Comparison of ENCODE assay signal across 2 cellular contexts in genomic region chr19:15954820-15955219, GRCh38.
TF ChIP-seq lines count a peak whose summit lies in the region.

No MANE protein-coding gene starts in this region.

TF ChIP-seq in liver, 16 proteins besides CTCF, POLR2A, EP300 and RAD21:
- TF ChIP-seq MAX (IDR thresholded peaks at IDR 0.05) (no peak), HNF4A (conservative IDR thresholded peaks at IDR 0.05) (peak; percentile 72 to 80), EGR1 (IDR thresholded peaks at IDR 0.05; ENCODE audit: low read depth in 2 of 2) (no peak), FOXA2 (IDR thresholded peaks at IDR 0.05) (no peak), GABPA (IDR thresholded peaks at IDR 0.05 in 1 of 2, conservative IDR thresholded peaks at IDR 0.05 in 1 of 2) (no peak), REST (IDR thresholded peaks at IDR 0.05) (no peak), TAF1 (conservative IDR thresholded peaks at IDR 0.05) (no peak), ZBTB33 (IDR thresholded peaks at IDR 0.05) (no peak), RXRA (IDR thresholded peaks at IDR 0.05) (peak; percentile 59 to 64), ATF3 (IDR thresholded peaks at IDR 0.05) (no peak), FOXA1 (IDR thresholded peaks at IDR 0.05) (no peak), SP1 (IDR thresholded peaks at IDR 0.05) (peak; percentile 37), HNF4G (IDR thresholded peaks at IDR 0.05) (peak; percentile 14), JUND (IDR thresholded peaks at IDR 0.05) (peak in 1 of 2 donors; percentile 18), NR2F2 (IDR thresholded peaks at IDR 0.05) (no peak), YY1 (IDR thresholded peaks at IDR 0.05) (peak; percentile 14)
TF ChIP-seq in liver: peak in this region for 6.

TF ChIP-seq in HepG2, 621 proteins besides CTCF, POLR2A, EP300 and RAD21:
- TF ChIP-seq ZNF678 (CRISPR knock-in tag; IDR thresholded peaks at IDR 0.05) (no peak), FOXK1 (CRISPR knock-in tag; IDR thresholded peaks at IDR 0.05; ENCODE audit: borderline replicate concordance, low read depth) (no peak), ZNF20 (CRISPR knock-in tag; IDR thresholded peaks at IDR 0.05) (no peak), HNRNPH1 (optimal IDR thresholded peaks at IDR 0.05; ENCODE audit: low read depth, low read length) (no peak)
